18 cellular contexts compared by ENCODE assay signal in genomic region chr3:196166741-196167140, GRCh38. TPM values are rescaled to one million over a fixed set of nuclear protein-coding genes. Genes with fewer than 3 reads are reported as not detected.
A peak's percentile ranks its signal among the peaks of the same experiment; 100 is the strongest.
DNase-seq lines count a peak whose midpoint lies in the region; ATAC-seq and TF ChIP-seq lines count a peak whose summit lies in the region.
"Had no signal": no experiment of that assay in that cellular context is flagged by ENCODE, and none has a peak within 500 bp of the region (broad histone marks: within the 10 kb centered on the region; RNA-seq: fewer than 3 reads in every experiment).

No MANE protein-coding gene starts in this region.

- WGBS in testis, 2 donors: 94 to 97% methylated on average over 7 of the region's 7 CpGs

- no peaks in the 10 kb centered on the region for H3K36me3 ChIP-seq in testis (ENCODE audit: low read depth, missing control alignments)
- H3K36me3 ChIP-seq: BE2C had no signal

- H3K4me1 Mint-ChIP-seq in activated CD8-positive, alpha-beta T cell treated with anti-CD3 and anti-CD28 coated beads for 36 hours (ENCODE audit: low read depth): peaks cover 5% of the 10 kb centered on the region
- peaks cover 5% of the 10 kb centered on the region for H3K4me1 Mint-ChIP-seq in activated CD8-positive, alpha-beta T cell treated with anti-CD3 and anti-CD28 coated beads, Interleukin-2, amount 10 ng/mL, durations not matched to agents 7 days and 5 days (ENCODE audit: low read depth)
- H3K4me1 Mint-ChIP-seq in activated naive CD8-positive, alpha-beta T cell treated with anti-CD3 and anti-CD28 coated beads for 36 hours: peaks cover 5% of the 10 kb centered on the region

- no peak overlapping the region for H3K27ac ChIP-seq in testis
- H3K27ac ChIP-seq: GM23248 had no signal

- H3K4me3 ChIP-seq in testis: no peak overlapping the region
- H3K4me3 ChIP-seq: GM23248 had no signal

- no peaks in the 10 kb centered on the region for H3K27me3 ChIP-seq in testis
- H3K27me3 ChIP-seq: BE2C had no signal

- peak overlapping the region; percentile 50 for H3K27ac Mint-ChIP-seq in activated CD8-positive, alpha-beta T cell treated with anti-CD3 and anti-CD28 coated beads for 36 hours
- no peak overlapping the region for H3K27ac Mint-ChIP-seq in activated CD8-positive, alpha-beta T cell treated with anti-CD3 and anti-CD28 coated beads, Interleukin-2, amount 10 ng/mL, durations not matched to agents 7 days and 5 days
- H3K27ac Mint-ChIP-seq in activated naive CD8-positive, alpha-beta T cell treated with anti-CD3 and anti-CD28 coated beads for 36 hours: peak overlapping the region; percentile 12

- CTCF ChIA-PET in activated CD8-positive, alpha-beta T cell treated with anti-CD3 and anti-CD28 coated beads for 36 hours (lab: Charles Lee): interaction anchor here (1.0 kb wide), 1 partner anchor 13 kb away, joined by 3 read pairs; no protein-coding TSS in a partner anchor
- CTCF ChIA-PET in activated CD8-positive, alpha-beta T cell treated with anti-CD3 and anti-CD28 coated beads, Interleukin-2, amount 10 ng/mL, durations not matched to agents 7 days and 5 days (lab: Charles Lee): interaction anchor here (1.4 kb wide), 1 partner anchor 10 kb away, joined by 3 read pairs; no protein-coding TSS in a partner anchor

- peak; percentile 37 for DNase-seq in activated CD8-positive, alpha-beta T cell treated with anti-CD3 and anti-CD28 coated beads for 36 hours
- DNase-seq in activated CD8-positive, alpha-beta T cell treated with anti-CD3 and anti-CD28 coated beads, Interleukin-2, amount 10 ng/mL, durations not matched to agents 7 days and 5 days: no peak
- peak; percentile 17 for DNase-seq in stimulated activated CD4-positive, alpha-beta T cell treated with anti-CD3 and anti-CD28 coated beads, Interleukin-4, amount 100 ng/mL, for 24 hours
- DNase-seq in stimulated activated CD4-positive, alpha-beta T cell treated with anti-CD3 and anti-CD28 coated beads, Interleukin-4, amount 100 ng/mL, for 4 hours: no peak
- DNase-seq in activated naive CD8-positive, alpha-beta T cell treated with anti-CD3 and anti-CD28 coated beads for 36 hours: no peak
- DNase-seq in testis (no peak), nucleus accumbens (lab: John Stamatoyannopoulos, UW) (no peak)
- DNase-seq: BE2C; CD8-positive, alpha-beta memory T cell; GF-D8; GM23248; MM.1S; NCI-H1417; NCI-H2029 treated with DMSO at 0.1 percent for 48 hours; NCI-H510A; NCI-H82 had no signal

- H3K9me3 Mint-ChIP-seq in activated CD8-positive, alpha-beta T cell treated with anti-CD3 and anti-CD28 coated beads for 36 hours: no peaks in the 10 kb centered on the region
- H3K9me3 Mint-ChIP-seq in activated CD8-positive, alpha-beta T cell treated with anti-CD3 and anti-CD28 coated beads, Interleukin-2, amount 10 ng/mL, durations not matched to agents 7 days and 5 days (ENCODE audit: insufficient read depth): no peaks in the 10 kb centered on the region
- no peaks in the 10 kb centered on the region for H3K9me3 Mint-ChIP-seq in activated naive CD8-positive, alpha-beta T cell treated with anti-CD3 and anti-CD28 coated beads for 36 hours
- H3K9me3 Mint-ChIP-seq: CD8-positive, alpha-beta memory T cell had no signal

- H3K9me3 ChIP-seq in testis: no peaks in the 10 kb centered on the region
- H3K9me3 ChIP-seq: BE2C had no signal

- POLR2A ChIA-PET in activated CD8-positive, alpha-beta T cell treated with anti-CD3 and anti-CD28 coated beads for 36 hours (lab: Charles Lee): no interaction called here
- POLR2A ChIA-PET in activated CD8-positive, alpha-beta T cell treated with anti-CD3 and anti-CD28 coated beads, Interleukin-2, amount 10 ng/mL, durations not matched to agents 7 days and 5 days (lab: Charles Lee): no interaction called here

- H3K27me3 Mint-ChIP-seq in activated CD8-positive, alpha-beta T cell treated with anti-CD3 and anti-CD28 coated beads for 36 hours: no peaks in the 10 kb centered on the region
- no peaks in the 10 kb centered on the region for H3K27me3 Mint-ChIP-seq in activated CD8-positive, alpha-beta T cell treated with anti-CD3 and anti-CD28 coated beads, Interleukin-2, amount 10 ng/mL, durations not matched to agents 7 days and 5 days (ENCODE audit: low read depth)
- H3K27me3 Mint-ChIP-seq in activated naive CD8-positive, alpha-beta T cell treated with anti-CD3 and anti-CD28 coated beads for 36 hours: no peaks in the 10 kb centered on the region
- H3K27me3 Mint-ChIP-seq: CD8-positive, alpha-beta memory T cell had no signal

- ATAC-seq in activated CD8-positive, alpha-beta T cell treated with anti-CD3 and anti-CD28 coated beads for 36 hours: peak; percentile 76
- no peak for ATAC-seq in activated CD8-positive, alpha-beta T cell treated with anti-CD3 and anti-CD28 coated beads, Interleukin-2, amount 10 ng/mL, durations not matched to agents 7 days and 5 days
- ATAC-seq: HCT116 had no signal

- H3K4me1 ChIP-seq in testis: peaks cover 6% of the 10 kb centered on the region

- no peak for TF ChIP-seq CTCF in activated CD8-positive, alpha-beta T cell treated with anti-CD3 and anti-CD28 coated beads for 36 hours (IDR thresholded peaks at IDR 0.05)
- TF ChIP-seq CTCF in testis (IDR thresholded peaks at IDR 0.05): no peak

- intact Hi-C loops in activated CD8-positive, alpha-beta T cell treated with anti-CD3 and anti-CD28 coated beads for 36 hours (cut with micrococcal nuclease): no loop called here
- intact Hi-C loops in testis (cut with DNase I; ENCODE audit: low total_unique reads): no loop called here

- no peak for TF ChIP-seq POLR2A in testis (IDR thresholded peaks at IDR 0.05)

- H3K36me3 Mint-ChIP-seq in activated CD8-positive, alpha-beta T cell treated with anti-CD3 and anti-CD28 coated beads for 36 hours (ENCODE audit: low read depth): no peaks in the 10 kb centered on the region
- no peaks in the 10 kb centered on the region for H3K36me3 Mint-ChIP-seq in activated CD8-positive, alpha-beta T cell treated with anti-CD3 and anti-CD28 coated beads, Interleukin-2, amount 10 ng/mL, durations not matched to agents 7 days and 5 days (ENCODE audit: low read depth)
- peaks cover 3% of the 10 kb centered on the region for H3K36me3 Mint-ChIP-seq in activated naive CD8-positive, alpha-beta T cell treated with anti-CD3 and anti-CD28 coated beads for 36 hours
- H3K36me3 Mint-ChIP-seq: CD8-positive, alpha-beta memory T cell had no signal

- no peak overlapping the region for H3K4me3 Mint-ChIP-seq in activated CD8-positive, alpha-beta T cell treated with anti-CD3 and anti-CD28 coated beads for 36 hours
- no peak overlapping the region for H3K4me3 Mint-ChIP-seq in activated CD8-positive, alpha-beta T cell treated with anti-CD3 and anti-CD28 coated beads, Interleukin-2, amount 10 ng/mL, durations not matched to agents 7 days and 5 days
- no peak overlapping the region for H3K4me3 Mint-ChIP-seq in activated naive CD8-positive, alpha-beta T cell treated with anti-CD3 and anti-CD28 coated beads for 36 hours
- H3K4me3 Mint-ChIP-seq: CD8-positive, alpha-beta memory T cell had no signal

RNA-seq across cellular contexts. Expression of gene ZDHHC19, which starts 44.5 kb away (rescaled TPM):
- not detected for total RNA-seq in activated CD8-positive, alpha-beta T cell treated with anti-CD3 and anti-CD28 coated beads for 36 hours
- not detected for total RNA-seq in activated CD8-positive, alpha-beta T cell treated with anti-CD3 and anti-CD28 coated beads, Interleukin-2, amount 10 ng/mL, durations not matched to agents 7 days and 5 days
- total RNA-seq in activated naive CD8-positive, alpha-beta T cell treated with anti-CD3 and anti-CD28 coated beads for 36 hours: not detected
- total RNA-seq in testis: 10 to 100 TPM; 12.7 to 55.0 TPM
- 112 TPM for polyA plus RNA-seq in testis (ENCODE audit: insufficient read depth, low read depth, low replicate concordance)
- total RNA-seq: CD8-positive, alpha-beta memory T cell; GM23248 had no signal
- polyA plus RNA-seq: AG04450; CD8-positive, alpha-beta memory T cell; GM23248 had no signal

RNA-seq across cellular contexts. Expression of gene SLC51A, which starts 49.6 kb away (rescaled TPM):
- total RNA-seq in activated CD8-positive, alpha-beta T cell treated with anti-CD3 and anti-CD28 coated beads for 36 hours: not detected
- not detected for total RNA-seq in activated CD8-positive, alpha-beta T cell treated with anti-CD3 and anti-CD28 coated beads, Interleukin-2, amount 10 ng/mL, durations not matched to agents 7 days and 5 days
- not detected for total RNA-seq in activated naive CD8-positive, alpha-beta T cell treated with anti-CD3 and anti-CD28 coated beads for 36 hours
- 10 to 100 TPM; 27.2 to 35.1 TPM for total RNA-seq in testis
- 60.6 TPM for polyA plus RNA-seq in testis (ENCODE audit: insufficient read depth, low read depth, low replicate concordance)
- total RNA-seq: CD8-positive, alpha-beta memory T cell; GM23248 had no signal
- polyA plus RNA-seq: AG04450 had no signal

Comparison
In these comparisons a context has a peak if more than half of its experiments do, and no peak if none do; other contexts are left out.
1. DNase-seq: peak in activated CD8-positive, alpha-beta T cell treated with anti-CD3 and anti-CD28 coated beads for 36 hours (single experiment) and stimulated activated CD4-positive, alpha-beta T cell treated with anti-CD3 and anti-CD28 coated beads, Interleukin-4, amount 100 ng/mL, for 24 hours (single experiment); none in activated CD8-positive, alpha-beta T cell treated with anti-CD3 and anti-CD28 coated beads, Interleukin-2, amount 10 ng/mL, durations not matched to agents 7 days and 5 days (single experiment), stimulated activated CD4-positive, alpha-beta T cell treated with anti-CD3 and anti-CD28 coated beads, Interleukin-4, amount 100 ng/mL, for 4 hours (0 of 2), activated naive CD8-positive, alpha-beta T cell treated with anti-CD3 and anti-CD28 coated beads for 36 hours (single experiment), testis (single experiment) and nucleus accumbens (0 of 56).
2. RNA of gene ZDHHC19, which starts 44.5 kb away (total RNA-seq): 12.7 to 55.0 TPM in testis; not detected in activated CD8-positive, alpha-beta T cell treated with anti-CD3 and anti-CD28 coated beads for 36 hours, not detected in activated naive CD8-positive, alpha-beta T cell treated with anti-CD3 and anti-CD28 coated beads for 36 hours and not detected in activated CD8-positive, alpha-beta T cell treated with anti-CD3 and anti-CD28 coated beads, Interleukin-2, amount 10 ng/mL, durations not matched to agents 7 days and 5 days; every median in the first group is over 4 times any median in the second.
3. RNA of gene SLC51A, which starts 49.6 kb away (total RNA-seq): 27.2 to 35.1 TPM in testis; not detected in activated CD8-positive, alpha-beta T cell treated with anti-CD3 and anti-CD28 coated beads for 36 hours, not detected in activated CD8-positive, alpha-beta T cell treated with anti-CD3 and anti-CD28 coated beads, Interleukin-2, amount 10 ng/mL, durations not matched to agents 7 days and 5 days and not detected in activated naive CD8-positive, alpha-beta T cell treated with anti-CD3 and anti-CD28 coated beads for 36 hours; every median in the first group is over 10 times any median in the second.